8 cellular contexts compared by ENCODE assay signal in genomic region chr3:190514163-190515153, GRCh38. TPM values are rescaled to one million over a fixed set of nuclear protein-coding genes. Genes with fewer than 3 reads are reported as not detected.
A peak's percentile ranks its signal among the peaks of the same experiment; 100 is the strongest.
DNase-seq lines count a peak whose midpoint lies in the region; ATAC-seq and TF ChIP-seq lines count a peak whose summit lies in the region.

No MANE protein-coding gene starts in this region.

- no peak overlapping the region for H3K27ac ChIP-seq in AG04450 (ENCODE audit: low read depth, low read length)
- peak overlapping the region; percentile 77 for H3K27ac ChIP-seq in epithelial cell of prostate
- H3K27ac ChIP-seq in stomach, result peak overlapping the region; percentile 79 to 88 (median 86)

- peak; percentile 37 for ATAC-seq in GM19035 (IDR thresholded peaks at IDR 0.05; ENCODE audit: unreplicated experiment)

- POLR2A ChIA-PET in AG04450 (lab: Yijun Ruan, JAX), result interaction anchor here (0.5 to 1.9 kb wide), 7 partner anchors 10 to 183 kb away, joined by 3 to 11 read pairs (median 3); no protein-coding TSS in a partner anchor

- no peaks in the 10 kb centered on the region for H3K9me3 ChIP-seq in AG04450 (ENCODE audit: control insufficient read depth, insufficient read depth, low read length)
- no peaks in the 10 kb centered on the region for H3K9me3 ChIP-seq in stomach

- TF ChIP-seq CTCF in AG04450 (IDR thresholded peaks at IDR 0.05; ENCODE audit: low read depth, low read length) (no peak), stomach (IDR thresholded peaks at IDR 0.05) (no peak)

- DNase-seq in AG04450 (ENCODE audit: low read depth, low spot score), result no peak
- peak; percentile 59 for DNase-seq in NCI-H146 (lab: John Stamatoyannopoulos, UW)
- peak; percentile 3 for DNase-seq in activated T-cell treated with anti-CD3 and anti-CD28 coated beads for 1 hour (ENCODE audit: low read depth)
- DNase-seq in epithelial cell of prostate (ENCODE audit: low read depth, low spot score), result no peak
- peak; percentile 31 for DNase-seq in midbrain (lab: John Stamatoyannopoulos, UW)
- peak; percentile 57 for DNase-seq in stomach
- no peak for DNase-seq in GOT3 (lab: John Stamatoyannopoulos, UW)

- TF ChIP-seq EP300 in stomach (IDR thresholded peaks at IDR 0.05), result no peak

- no peaks in the 10 kb centered on the region for H3K36me3 ChIP-seq in stomach

- intact Hi-C loops in stomach (cut with DNase I; ENCODE audit: low total_unique reads), result no loop called here

- H3K4me3 ChIP-seq in AG04450 (ENCODE audit: low read depth, low read length), result peak overlapping the region; percentile 86
- peak overlapping the region; percentile 74 to 94 (median 80) for H3K4me3 ChIP-seq in stomach

- CTCF ChIA-PET in AG04450 (lab: Charles Lee), result interaction anchor here (0.6 to 3.0 kb wide), 17 partner anchors 10 to 513 kb away, joined by 3 to 45 read pairs (median 5); partner anchors contain the start of gene CLDN1

- TF ChIP-seq POLR2A in stomach (IDR thresholded peaks at IDR 0.05), result no peak

- H3K27me3 ChIP-seq in AG04450 (ENCODE audit: control insufficient read depth, insufficient read depth, low read length) (no peaks in the 10 kb centered on the region), stomach (no peaks in the 10 kb centered on the region)

- peaks cover 9 to 30% (median 17%) of the 10 kb centered on the region in 4 donors for H3K4me1 ChIP-seq in stomach

- 0% methylated on average over 30 to 44 of the region's 44 CpGs for whole genome bisulfite sequencing in stomach, 5 donors

RNA-seq across cellular contexts. Expression of gene IL1RAP, which starts 0.6 kb away (rescaled TPM):
- polyA plus RNA-seq in AG04450 (2011; rRNA removed) (9.9 and 11.4 TPM in 2 replicates), stomach (1 to 10 TPM in 2 of 3 donors, under 1 TPM in 1; 0.76 to 3.5 (median 2.4) TPM)
- polyA minus RNA-seq in AG04450 (2011; rRNA and poly(A)+ RNA removed), result 17.6 and 23.1 TPM in 2 replicates
- total RNA-seq in stomach, result 10 to 100 TPM in 2 of 5 donors, 1 to 10 TPM in 1, not detected in 2; 9.1 to 54.8 (median 19.1) TPM

Comparison
In these comparisons a context has a peak if more than half of its experiments do, and no peak if none do; other contexts are left out.
1. DNase-seq: peak in NCI-H146 (single experiment), activated T-cell treated with anti-CD3 and anti-CD28 coated beads for 1 hour (single experiment), midbrain (single experiment) and stomach (single experiment); none in AG04450 (single experiment), epithelial cell of prostate (single experiment) and GOT3 (single experiment).